In the genomic region with DNA sequence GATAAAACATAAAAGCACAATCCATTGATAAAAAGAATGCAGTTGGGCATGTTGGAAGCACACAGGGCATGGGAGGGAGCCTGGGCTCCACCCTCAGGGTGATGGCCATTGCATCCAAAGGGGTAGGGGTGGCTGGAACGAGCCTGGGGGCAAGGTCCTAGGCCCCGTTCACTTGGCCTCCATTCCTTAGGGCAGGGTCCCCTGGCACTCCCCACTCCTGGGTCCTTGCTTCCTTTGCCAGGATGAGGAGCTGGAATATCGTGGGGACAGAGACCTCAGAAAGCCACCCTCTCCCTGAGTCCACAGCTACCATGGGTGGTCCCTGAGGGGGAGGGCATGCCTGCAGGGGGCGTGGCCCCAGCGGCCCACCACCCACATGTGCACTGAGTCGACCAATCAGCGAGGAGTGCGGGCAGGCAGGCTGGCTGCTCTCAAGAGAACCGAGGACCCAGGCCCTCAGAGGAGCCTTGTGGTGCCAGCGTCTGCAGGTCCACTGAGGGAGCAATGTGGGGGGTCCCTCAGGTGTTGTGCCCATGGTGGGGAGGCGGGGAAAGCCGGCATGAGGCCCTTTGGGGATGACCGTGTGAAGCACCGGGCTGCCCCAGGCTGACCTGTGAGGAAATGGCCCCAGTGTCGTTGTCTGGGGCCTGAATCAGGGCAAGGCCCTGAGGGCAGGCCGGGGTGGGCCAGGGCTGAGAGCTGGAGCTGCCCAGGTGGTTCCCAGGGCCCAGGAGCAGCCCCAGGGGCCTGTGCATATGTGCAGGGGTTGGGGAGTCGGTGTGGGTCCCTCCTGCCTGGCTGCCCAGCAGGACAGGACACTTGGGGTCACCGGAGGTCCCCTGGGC, we compare ENCODE assay signal across 19 cellular contexts.
"Had no signal": no experiment of that assay in that cellular context is flagged by ENCODE, and none has a peak within 500 bp of the region (broad histone marks: within the 10 kb centered on the region; RNA-seq: fewer than 3 reads in every experiment).

No MANE protein-coding gene starts in this region.

- H3K4me1 ChIP-seq: heart right ventricle, pancreas, prostate gland, right lobe of liver, testis, tibial nerve, upper lobe of right lung, vagina had no signal

- H3K4me3 Mint-ChIP-seq: naive thymus-derived CD8-positive, alpha-beta T cell; stimulated activated naive B cell treated with anti-CD40 and anti-IgM and Interleukin-4, amounts not matched to agents 10 μg/mL and 1 μg/mL and 100 μg/mL, for 72 hours; stimulated activated naive CD8-positive, alpha-beta T cell treated with anti-CD3 and anti-CD28 coated beads, Interleukin-15, amount 100 ng/mL, for 72 hours had no signal

- H3K27me3 ChIP-seq: heart right ventricle, pancreas, right lobe of liver, testis, tibial nerve, upper lobe of right lung, vagina had no signal

- DNase-seq: effector CD4-positive, alpha-beta T cell; heart right ventricle; hypothalamus; mammary epithelial cell; naive thymus-derived CD8-positive, alpha-beta T cell; right lobe of liver; stimulated activated CD4-positive, alpha-beta T cell treated with anti-CD3 and anti-CD28 coated beads, Interleukin-2, amount 100 ng/mL, for 24 hours; stimulated activated CD4-positive, alpha-beta T cell treated with anti-CD3 and anti-CD28 coated beads, Interleukin-4, amount 100 ng/mL, for 4 hours; stimulated activated naive B cell treated with anti-CD40 and anti-IgM and Interleukin-4, amounts not matched to agents 10 μg/mL and 1 μg/mL and 100 μg/mL, for 72 hours; stimulated activated naive CD8-positive, alpha-beta T cell treated with anti-CD3 and anti-CD28 coated beads, Interleukin-15, amount 100 ng/mL, for 72 hours; testis; upper lobe of right lung had no signal

- H3K9me3 ChIP-seq: mucosa of descending colon, pancreas, prostate gland, testis, upper lobe of right lung, vagina had no signal

- H3K27me3 Mint-ChIP-seq: stimulated activated naive CD8-positive, alpha-beta T cell treated with anti-CD3 and anti-CD28 coated beads, Interleukin-15, amount 100 ng/mL, for 72 hours had no signal

- H3K36me3 ChIP-seq: heart right ventricle, pancreas, prostate gland, right lobe of liver, tibial nerve, upper lobe of right lung, vagina had no signal

- H3K4me1 Mint-ChIP-seq: naive thymus-derived CD8-positive, alpha-beta T cell; stimulated activated naive B cell treated with anti-CD40 and anti-IgM and Interleukin-4, amounts not matched to agents 10 μg/mL and 1 μg/mL and 100 μg/mL, for 72 hours; stimulated activated naive CD8-positive, alpha-beta T cell treated with anti-CD3 and anti-CD28 coated beads, Interleukin-15, amount 100 ng/mL, for 72 hours had no signal

- H3K27ac Mint-ChIP-seq: naive thymus-derived CD8-positive, alpha-beta T cell; stimulated activated naive B cell treated with anti-CD40 and anti-IgM and Interleukin-4, amounts not matched to agents 10 μg/mL and 1 μg/mL and 100 μg/mL, for 72 hours; stimulated activated naive CD8-positive, alpha-beta T cell treated with anti-CD3 and anti-CD28 coated beads, Interleukin-15, amount 100 ng/mL, for 72 hours had no signal

- H3K4me3 ChIP-seq: coronary artery, heart right ventricle, mucosa of descending colon, pancreas, prostate gland, right lobe of liver, testis, tibial nerve, upper lobe of right lung, vagina had no signal

- H3K36me3 Mint-ChIP-seq: naive thymus-derived CD8-positive, alpha-beta T cell had no signal

- ATAC-seq: heart right ventricle; left lobe of liver; mucosa of descending colon; naive thymus-derived CD8-positive, alpha-beta T cell; pancreas; stimulated activated naive B cell treated with anti-CD40 and anti-IgM and Interleukin-4, amounts not matched to agents 10 μg/mL and 1 μg/mL and 100 μg/mL, for 72 hours; stimulated activated naive CD8-positive, alpha-beta T cell treated with anti-CD3 and anti-CD28 coated beads, Interleukin-15, amount 100 ng/mL, for 72 hours had no signal

- H3K27ac ChIP-seq: coronary artery, heart right ventricle, pancreas, prostate gland, right lobe of liver, testis, tibial nerve, upper lobe of right lung, vagina had no signal
